ENCODE assay signal across 22 cellular contexts in the genomic region with DNA sequence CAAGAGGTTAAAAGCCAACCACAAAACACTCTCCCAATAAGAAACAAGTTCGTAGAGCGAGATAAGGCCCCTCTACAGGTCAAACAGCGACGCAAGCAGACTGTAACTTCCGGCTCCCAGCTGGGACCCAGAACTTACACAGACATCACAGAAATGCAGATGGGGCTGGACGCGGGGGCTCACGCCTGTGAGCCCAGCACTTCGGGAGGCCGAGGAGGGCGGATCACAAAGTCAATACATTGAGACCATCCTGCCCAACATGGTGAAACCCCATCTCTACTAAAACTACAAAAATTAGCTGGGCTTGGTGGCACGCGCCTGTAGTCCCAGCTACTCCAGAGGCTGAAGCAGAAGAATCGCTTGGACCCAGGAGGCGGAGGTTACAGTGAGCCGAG. TPM values are rescaled to one million over a fixed set of nuclear protein-coding genes. Genes with fewer than 3 reads are reported as not detected.
A peak's percentile ranks its signal among the peaks of the same experiment; 100 is the strongest.
DNase-seq lines count a peak whose midpoint lies in the region; ATAC-seq, FAIRE-seq and TF ChIP-seq lines count a peak whose summit lies in the region.
"Had no signal": no experiment of that assay in that cellular context is flagged by ENCODE, and none has a peak within 500 bp of the region (broad histone marks: within the 10 kb centered on the region; RNA-seq: fewer than 3 reads in every experiment).

No MANE protein-coding gene starts in this region.

- peak; percentile 4; the same call in 1 of the 2 replicates for TF ChIP-seq POLR2A in GM12891 (IDR thresholded peaks at IDR 0.05; ENCODE audit: low read depth, low read length)
- TF ChIP-seq POLR2A in K562 (conservative IDR thresholded peaks at IDR 0.05): no peak

- H3K4me3 ChIP-seq in H7 (ENCODE audit: insufficient read depth, low read depth, low read length) (no peak overlapping the region), K562 (no peak overlapping the region), neural progenitor cell (no peak overlapping the region), OCI-LY7 (ENCODE audit: low read depth, low read length, poor library complexity, severe bottlenecking) (no peak overlapping the region)
- H3K4me3 ChIP-seq: GM23248, HAP-1 had no signal

- TF ChIP-seq CTCF in K562 (IDR thresholded peaks at IDR 0.05 in 2 of 3, conservative IDR thresholded peaks at IDR 0.05 in 1 of 3; ENCODE audit: insufficient read depth in 2 of 3, low read depth in 1 of 3, low read length in 3 of 3): no peak
- no peak for TF ChIP-seq CTCF in neural progenitor cell (IDR thresholded peaks at IDR 0.05)
- TF ChIP-seq CTCF in OCI-LY7 (conservative IDR thresholded peaks at IDR 0.05; ENCODE audit: low read length): no peak

- no peaks in the 10 kb centered on the region for H3K9me1 ChIP-seq in K562 (ENCODE audit: control insufficient read depth, insufficient read depth, low read length)

- peaks cover 49% of the 10 kb centered on the region for H3K36me3 ChIP-seq in H7 (replicated peaks; ENCODE audit: control insufficient read depth, insufficient read depth, low read length)
- H3K36me3 ChIP-seq in K562 (ENCODE audit: control insufficient read depth, insufficient read depth, low read length): peaks cover 78% of the 10 kb centered on the region
- peaks cover 28% of the 10 kb centered on the region for H3K36me3 ChIP-seq in neural progenitor cell
- H3K36me3 ChIP-seq in OCI-LY7 (ENCODE audit: insufficient read depth, low read length): peaks cover 91% of the 10 kb centered on the region

- no peaks in the 10 kb centered on the region for H3K9me3 Mint-ChIP-seq in neural progenitor cell
- no peaks in the 10 kb centered on the region for H3K9me3 Mint-ChIP-seq in activated naive CD8-positive, alpha-beta T cell treated with anti-CD3 and anti-CD28 coated beads, Interleukin-2, amount 50 U/mL, for 24 hours
- H3K9me3 Mint-ChIP-seq: CD4-positive, alpha-beta memory T cell; HFFc6 had no signal

- POLR2A ChIA-PET in K562 (lab: Yijun Ruan, JAX) (interaction anchor here (0.6 to 7.1 kb wide), 4 partner anchors 9 to 51 kb away, joined by 3 to 58 read pairs (median 28); a partner anchor contains a TSS), OCI-LY7 (lab: Charles Lee) (interaction anchor here (0.6 kb wide), 1 partner anchor 10 kb away, joined by 4 read pairs; no protein-coding TSS in a partner anchor)

- H2AFZ ChIP-seq in K562 (ENCODE audit: low read depth, low read length) (no peak overlapping the region), neural progenitor cell (replicated peaks) (no peak overlapping the region), OCI-LY7 (ENCODE audit: low read length) (no peak overlapping the region)
- H2AFZ ChIP-seq: GM23248 had no signal

- H4K20me1 ChIP-seq in K562 (replicated peaks; ENCODE audit: control insufficient read depth, insufficient read depth, low read length): no peaks in the 10 kb centered on the region
- H4K20me1 ChIP-seq in neural progenitor cell (ENCODE audit: low read depth): no peaks in the 10 kb centered on the region
- no peaks in the 10 kb centered on the region for H4K20me1 ChIP-seq in OCI-LY7 (ENCODE audit: insufficient read depth, low read length)

- TF ChIP-seq EP300 in K562 (IDR thresholded peaks at IDR 0.05; ENCODE audit: low read length): no peak

- ATAC-seq in K562 (no peak), HG03520 (IDR thresholded peaks at IDR 0.05; ENCODE audit: unreplicated experiment) (no peak), HG03139 (IDR thresholded peaks at IDR 0.05; ENCODE audit: unreplicated experiment) (no peak)
- ATAC-seq in activated naive CD8-positive, alpha-beta T cell treated with anti-CD3 and anti-CD28 coated beads, Interleukin-2, amount 50 U/mL, for 24 hours: no peak

- no peak for TF ChIP-seq RAD21 in K562 (CRISPR knock-in tag; conservative IDR thresholded peaks at IDR 0.05 in 1 of 2, IDR thresholded peaks at IDR 0.05 in 1 of 2)

- H3K4me1 ChIP-seq in K562 (replicated peaks in 1 of 2; ENCODE audit: control insufficient read depth in 2 of 2, insufficient read depth in 2 of 2, low read length in 2 of 2) (peaks cover 6 to 12% of the 10 kb centered on the region in 2 experiments; a peak in 4 of 5 replicates), neural progenitor cell (no peaks in the 10 kb centered on the region), OCI-LY7 (ENCODE audit: insufficient read depth, low read length, poor library complexity, severe bottlenecking) (no peaks in the 10 kb centered on the region)
- H3K4me1 ChIP-seq: HAP-1 had no signal

- peak overlapping the region; percentile 16 for H3K4me3 Mint-ChIP-seq in neural progenitor cell
- no peak overlapping the region for H3K4me3 Mint-ChIP-seq in activated naive CD8-positive, alpha-beta T cell treated with anti-CD3 and anti-CD28 coated beads, Interleukin-2, amount 50 U/mL, for 24 hours
- H3K4me3 Mint-ChIP-seq: CD4-positive, alpha-beta memory T cell; HFFc6 had no signal

- H3K9ac ChIP-seq in K562 (ENCODE audit: insufficient read depth in 1 of 2, low read depth in 2 of 2, low read length in 2 of 2) (no peak overlapping the region), neural progenitor cell (no peak overlapping the region)
- H3K9ac ChIP-seq: GM23248 had no signal

- H3K79me2 ChIP-seq in K562 (ENCODE audit: control insufficient read depth, insufficient read depth, low read length): peaks cover 10% of the 10 kb centered on the region; the same call in 1 of the 3 replicates
- peaks cover 9% of the 10 kb centered on the region for H3K79me2 ChIP-seq in neural progenitor cell (ENCODE audit: low read depth)
- no peaks in the 10 kb centered on the region for H3K79me2 ChIP-seq in OCI-LY7 (ENCODE audit: insufficient read depth, low read depth, low read length)

- H3K9me3 ChIP-seq in K562 (replicated peaks; ENCODE audit: control insufficient read depth, insufficient read depth, low read depth, low read length) (no peaks in the 10 kb centered on the region), neural progenitor cell (ENCODE audit: low read depth) (no peaks in the 10 kb centered on the region), OCI-LY7 (ENCODE audit: low read length) (no peaks in the 10 kb centered on the region)
- H3K9me3 ChIP-seq: HAP-1 had no signal

- H3K36me3 Mint-ChIP-seq in neural progenitor cell: peaks cover 30% of the 10 kb centered on the region
- H3K36me3 Mint-ChIP-seq in activated naive CD8-positive, alpha-beta T cell treated with anti-CD3 and anti-CD28 coated beads, Interleukin-2, amount 50 U/mL, for 24 hours (ENCODE audit: low read depth): peaks cover 62% of the 10 kb centered on the region

- DNase-seq in GM12891 (ENCODE audit: insufficient read length, low spot score): no peak
- peak; percentile 17 for DNase-seq in H7
- DNase-seq in K562 (ENCODE audit: extremely low read depth in 1 of 4, low spot score in 3 of 4): no peak
- no peak for DNase-seq in neural progenitor cell (ENCODE audit: low spot score)
- no peak for DNase-seq in activated naive CD8-positive, alpha-beta T cell treated with anti-CD3 and anti-CD28 coated beads, Interleukin-2, amount 50 U/mL, for 24 hours
- DNase-seq in OCI-LY7 (ENCODE audit: low spot score): no peak
- DNase-seq: C1 segment of cervical spinal cord; Calu3; CD4-positive, alpha-beta memory T cell; COR-L47; DMS153; DND-41; GM23248; HFFc6 had no signal

- no peaks in the 10 kb centered on the region for H3K27me3 ChIP-seq in H7 (ENCODE audit: control insufficient read depth, insufficient read depth, low read length)
- no peaks in the 10 kb centered on the region for H3K27me3 ChIP-seq in K562 (ENCODE audit: control insufficient read depth in 2 of 2, insufficient read depth in 2 of 2, low read length in 2 of 2)
- H3K27me3 ChIP-seq in neural progenitor cell: no peaks in the 10 kb centered on the region

- 94% methylated on average over 16 of the region's 16 CpGs for WGBS in K562 (ENCODE audit: insufficient coverage, low coverage, missing lambda C conversion rate)

- H3K27ac ChIP-seq in K562 (ENCODE audit: extremely low read depth, low read depth, low read length) (no peak overlapping the region), neural progenitor cell (no peak overlapping the region), OCI-LY7 (ENCODE audit: low read depth, low read length, poor library complexity, severe bottlenecking) (no peak overlapping the region)
- H3K27ac ChIP-seq: GM23248 had no signal

- no peaks in the 10 kb centered on the region for H3K9me2 ChIP-seq in OCI-LY7 (ENCODE audit: insufficient read depth, low read length)

- H3K4me2 ChIP-seq in K562 (ENCODE audit: insufficient read depth, low read length): no peak overlapping the region
- no peak overlapping the region for H3K4me2 ChIP-seq in neural progenitor cell
- no peak overlapping the region for H3K4me2 ChIP-seq in OCI-LY7 (ENCODE audit: low read length)

- no peak overlapping the region for H3K27ac Mint-ChIP-seq in neural progenitor cell
- H3K27ac Mint-ChIP-seq in activated naive CD8-positive, alpha-beta T cell treated with anti-CD3 and anti-CD28 coated beads, Interleukin-2, amount 50 U/mL, for 24 hours: no peak overlapping the region
- H3K27ac Mint-ChIP-seq: HFFc6 had no signal

- CTCF ChIA-PET in K562 (lab: Yijun Ruan, JAX; ENCODE audit: low intra/inter-chr PET ratio) (no interaction called here), OCI-LY7 (lab: Charles Lee; ENCODE audit: unreplicated experiment) (no interaction called here)

- in situ Hi-C loops in K562 (cut with MboI): no loop called here

- intact Hi-C loops in K562 (cut with micrococcal nuclease): no loop called here
- intact Hi-C loops in OCI-LY7 (cut with micrococcal nuclease; ENCODE audit: unreplicated experiment): no loop called here

- H3K4me1 Mint-ChIP-seq in neural progenitor cell: peaks cover 3% of the 10 kb centered on the region
- no peaks in the 10 kb centered on the region for H3K4me1 Mint-ChIP-seq in activated naive CD8-positive, alpha-beta T cell treated with anti-CD3 and anti-CD28 coated beads, Interleukin-2, amount 50 U/mL, for 24 hours

- peaks cover 4% of the 10 kb centered on the region for H3K27me3 Mint-ChIP-seq in neural progenitor cell (ENCODE audit: insufficient read depth, low read depth)
- no peaks in the 10 kb centered on the region for H3K27me3 Mint-ChIP-seq in activated naive CD8-positive, alpha-beta T cell treated with anti-CD3 and anti-CD28 coated beads, Interleukin-2, amount 50 U/mL, for 24 hours
- H3K27me3 Mint-ChIP-seq: CD4-positive, alpha-beta memory T cell had no signal

- BruUV-seq in K562 (replicated peaks; lab: Mats Ljungman, UMichigan) (no TSS peak), OCI-LY7 (replicated peaks; lab: Mats Ljungman, UMichigan) (no TSS peak)

- peaks cover 20% of the 10 kb centered on the region for H3F3A ChIP-seq in neural progenitor cell (ENCODE audit: low read depth)

- FAIRE-seq in GM12891 (lab: Jason Lieb, UNC): no peak
- FAIRE-seq in K562 (lab: Jason Lieb, UNC): no peak
- FAIRE-seq: G401.6, GM19239 had no signal

RNA-seq across cellular contexts. Expression of a gene that starts 11.1 kb away (rescaled TPM):
- 47.3 TPM for polyA plus RNA-seq in GM12891 (2012; ENCODE audit: low read depth, missing spikeins)
- 147 and 200 TPM in 2 replicates for total RNA-seq in H7 (2014; rRNA removed; shearing (Covaris generic))
- 996 and 1,265 TPM in 2 replicates for total RNA-seq in K562 (2011; cell fraction: chromatin; rRNA removed; ENCODE audit: low replicate concordance)
- total RNA-seq in K562 (2011; cell fraction: nucleolus; rRNA removed): 508 and 525 TPM in 2 replicates
- 788 and 831 TPM in 2 replicates for total RNA-seq in K562 (2011; cell fraction: nucleoplasm; rRNA removed)
- 147 and 176 TPM in 2 replicates for total RNA-seq in K562 (2014; rRNA removed)
- 65.1 and 66.7 TPM in 2 replicates for total RNA-seq in K562 (2014; rRNA removed; fragmentation: Illumina TruSeq; extraction: Trizol)
- total RNA-seq in K562 (2015; rRNA removed; fragmentation: Illumina TruSeq; extraction: Trizol): 91.0 and 94.5 TPM in 2 replicates
- 141 and 167 TPM in 2 replicates for total RNA-seq in K562 (2021)
- polyA plus RNA-seq in K562 (2011; rRNA removed): 236 and 265 TPM in 2 replicates
- 71.9 and 133 TPM in 2 replicates for polyA plus RNA-seq in K562 (2011; cell fraction: cytosol; rRNA removed)
- 2,539 and 2,548 TPM in 2 replicates for polyA plus RNA-seq in K562 (2011; cell fraction: nucleus; rRNA removed)
- 104 and 250 TPM in 2 replicates for polyA plus RNA-seq in K562 (2012)
- 81.0 and 89.7 TPM in 2 replicates for polyA plus RNA-seq in K562 (2014; fragmentation: Illumina TruSeq; extraction: Trizol)
- polyA plus RNA-seq in K562 (2014; fragmentation: Nextera tagmentation; extraction: Ambion mirVana): 1 to 10 TPM; 2.8 to 5.6 TPM
- 245 and 287 TPM in 2 replicates for polyA plus RNA-seq in K562 (2014; rRNA removed)
- polyA minus RNA-seq in K562 (2011; rRNA and poly(A)+ RNA removed): 70.2 and 76.2 TPM in 2 replicates
- 31.4 and 45.0 TPM in 2 replicates for polyA minus RNA-seq in K562 (2011; cell fraction: cytosol; rRNA and poly(A)+ RNA removed)
- 260 and 342 TPM in 2 replicates for polyA minus RNA-seq in K562 (2011; cell fraction: nucleus; rRNA and poly(A)+ RNA removed)
- 143 and 198 TPM in 2 replicates for total RNA-seq in neural progenitor cell (ENCODE audit: low replicate concordance)
- total RNA-seq in OCI-LY7 (2014; rRNA removed; shearing (Covaris generic)): 297 and 307 TPM in 2 replicates
- total RNA-seq in OCI-LY7 (2022): 213 and 238 TPM in 2 replicates

RNA-seq across cellular contexts. Expression of a gene that starts 13.1 kb away (rescaled TPM):
- 101 TPM for polyA plus RNA-seq in GM12891 (2012; ENCODE audit: low read depth, missing spikeins)
- total RNA-seq in H7 (2014; rRNA removed; shearing (Covaris generic)): 275 and 320 TPM in 2 replicates
- total RNA-seq in K562 (2011; cell fraction: chromatin; rRNA removed; ENCODE audit: low replicate concordance): 23.0 and 76.1 TPM in 2 replicates
- 97.2 and 110 TPM in 2 replicates for total RNA-seq in K562 (2011; cell fraction: nucleolus; rRNA removed)
- total RNA-seq in K562 (2011; cell fraction: nucleoplasm; rRNA removed): 49.6 and 53.2 TPM in 2 replicates
- total RNA-seq in K562 (2014; rRNA removed): 478 and 554 TPM in 2 replicates
- 19.4 and 34.6 TPM in 2 replicates for total RNA-seq in K562 (2014; rRNA removed; fragmentation: Illumina TruSeq; extraction: Trizol)
- 113 and 115 TPM in 2 replicates for total RNA-seq in K562 (2015; rRNA removed; fragmentation: Illumina TruSeq; extraction: Trizol)
- 346 and 388 TPM in 2 replicates for total RNA-seq in K562 (2021)
- polyA plus RNA-seq in K562 (2011; rRNA removed): 92.0 and 96.0 TPM in 2 replicates
- 83.3 and 266 TPM in 2 replicates for polyA plus RNA-seq in K562 (2011; cell fraction: cytosol; rRNA removed)
- 80.6 and 118 TPM in 2 replicates for polyA plus RNA-seq in K562 (2011; cell fraction: nucleus; rRNA removed)
- 196 and 204 TPM in 2 replicates for polyA plus RNA-seq in K562 (2012)
- 66.4 and 151 TPM in 2 replicates for polyA plus RNA-seq in K562 (2014; fragmentation: Illumina TruSeq; extraction: Trizol)
- polyA plus RNA-seq in K562 (2014; fragmentation: Nextera tagmentation; extraction: Ambion mirVana): 10 to 100 TPM in 1 of 2 experiments, 1 to 10 TPM in 1; 7.8 to 32.9 TPM
- 385 and 391 TPM in 2 replicates for polyA plus RNA-seq in K562 (2014; rRNA removed)
- polyA minus RNA-seq in K562 (2011; rRNA and poly(A)+ RNA removed): 16.0 and 24.9 TPM in 2 replicates
- polyA minus RNA-seq in K562 (2011; cell fraction: cytosol; rRNA and poly(A)+ RNA removed): 55.8 and 62.3 TPM in 2 replicates
- polyA minus RNA-seq in K562 (2011; cell fraction: nucleus; rRNA and poly(A)+ RNA removed): 24.6 and 29.9 TPM in 2 replicates
- 26.4 and 82.2 TPM in 2 replicates for total RNA-seq in neural progenitor cell (ENCODE audit: low replicate concordance)
- total RNA-seq in OCI-LY7 (2014; rRNA removed; shearing (Covaris generic)): 156 and 163 TPM in 2 replicates
- 145 and 172 TPM in 2 replicates for total RNA-seq in OCI-LY7 (2022)

RNA-seq across cellular contexts. Expression of a gene that starts 19.0 kb away (rescaled TPM):
- polyA plus RNA-seq in GM12891 (2012; ENCODE audit: low read depth, missing spikeins): 199 TPM
- total RNA-seq in H7 (2014; rRNA removed; shearing (Covaris generic)): 184 and 267 TPM in 2 replicates
- total RNA-seq in K562 (2011; cell fraction: chromatin; rRNA removed; ENCODE audit: low replicate concordance): 98.1 and 170 TPM in 2 replicates
- total RNA-seq in K562 (2011; cell fraction: nucleolus; rRNA removed): 136 and 139 TPM in 2 replicates
- 122 and 137 TPM in 2 replicates for total RNA-seq in K562 (2011; cell fraction: nucleoplasm; rRNA removed)
- total RNA-seq in K562 (2014; rRNA removed) (352 and 355 TPM in 2 replicates), K562 (2014; rRNA removed; fragmentation: Illumina TruSeq; extraction: Trizol) (208 and 222 TPM in 2 replicates), K562 (2015; rRNA removed; fragmentation: Illumina TruSeq; extraction: Trizol) (205 and 216 TPM in 2 replicates), K562 (2021) (224 and 229 TPM in 2 replicates), neural progenitor cell (ENCODE audit: low replicate concordance) (89.0 and 96.1 TPM in 2 replicates), OCI-LY7 (2022) (116 and 143 TPM in 2 replicates)
- polyA plus RNA-seq in K562 (2011; rRNA removed) (144 and 187 TPM in 2 replicates), K562 (2014; fragmentation: Illumina TruSeq; extraction: Trizol) (180 and 264 TPM in 2 replicates), K562 (2014; fragmentation: Nextera tagmentation; extraction: Ambion mirVana) (100 to 1,000 TPM; 570 to 671 TPM), K562 (2014; rRNA removed) (420 and 491 TPM in 2 replicates)
- polyA plus RNA-seq in K562 (2011; cell fraction: cytosol; rRNA removed): 164 and 188 TPM in 2 replicates
- polyA plus RNA-seq in K562 (2011; cell fraction: nucleus; rRNA removed): 104 and 152 TPM in 2 replicates
- 195 and 375 TPM in 2 replicates for polyA plus RNA-seq in K562 (2012)
- 121 and 163 TPM in 2 replicates for polyA minus RNA-seq in K562 (2011; rRNA and poly(A)+ RNA removed)
- 99.9 and 107 TPM in 2 replicates for polyA minus RNA-seq in K562 (2011; cell fraction: cytosol; rRNA and poly(A)+ RNA removed)
- 44.2 and 57.5 TPM in 2 replicates for polyA minus RNA-seq in K562 (2011; cell fraction: nucleus; rRNA and poly(A)+ RNA removed)
- 165 and 196 TPM in 2 replicates for total RNA-seq in OCI-LY7 (2014; rRNA removed; shearing (Covaris generic))

RNA-seq across cellular contexts. Expression of a gene that starts 29.7 kb away (rescaled TPM):
- 2.3 TPM for polyA plus RNA-seq in GM12891 (2012; ENCODE audit: low read depth, missing spikeins)
- 54.2 and 80.1 TPM in 2 replicates for total RNA-seq in H7 (2014; rRNA removed; shearing (Covaris generic))
- total RNA-seq in K562 (2011; cell fraction: chromatin; rRNA removed; ENCODE audit: low replicate concordance): 12.2 and 30.9 TPM in 2 replicates
- total RNA-seq in K562 (2011; cell fraction: nucleolus; rRNA removed): 39.7 and 42.5 TPM in 2 replicates
- 29.8 and 30.7 TPM in 2 replicates for total RNA-seq in K562 (2011; cell fraction: nucleoplasm; rRNA removed)
- total RNA-seq in K562 (2014; rRNA removed) (7.3 and 12.4 TPM in 2 replicates), K562 (2014; rRNA removed; fragmentation: Illumina TruSeq; extraction: Trizol) (2.1 and 2.7 TPM in 2 replicates), K562 (2015; rRNA removed; fragmentation: Illumina TruSeq; extraction: Trizol) (4.8 and 5.5 TPM in 2 replicates), K562 (2021) (9.1 and 10.8 TPM in 2 replicates), neural progenitor cell (ENCODE audit: low replicate concordance) (6.8 and 24.0 TPM in 2 replicates), OCI-LY7 (2022) (not detected in 2 replicates)
- polyA plus RNA-seq in K562 (2011; rRNA removed) (2.9 and 9.0 TPM in 2 replicates), K562 (2014; fragmentation: Illumina TruSeq; extraction: Trizol) (6.3 and 9.2 TPM in 2 replicates), K562 (2014; fragmentation: Nextera tagmentation; extraction: Ambion mirVana) (under 1 TPM; 0.66 to 0.83 TPM), K562 (2014; rRNA removed) (11.3 and 13.1 TPM in 2 replicates)
- polyA plus RNA-seq in K562 (2011; cell fraction: cytosol; rRNA removed): 4.0 and 38.2 TPM in 2 replicates
- 18.3 and 101 TPM in 2 replicates for polyA plus RNA-seq in K562 (2011; cell fraction: nucleus; rRNA removed)
- 13.9 and 20.4 TPM in 2 replicates for polyA plus RNA-seq in K562 (2012)
- 0.75 and 3.0 TPM in 2 replicates for polyA minus RNA-seq in K562 (2011; rRNA and poly(A)+ RNA removed)
- 2.1 and 10.7 TPM in 2 replicates for polyA minus RNA-seq in K562 (2011; cell fraction: cytosol; rRNA and poly(A)+ RNA removed)
- polyA minus RNA-seq in K562 (2011; cell fraction: nucleus; rRNA and poly(A)+ RNA removed): 1.4 and 8.2 TPM in 2 replicates
- not detected in 2 replicates for total RNA-seq in OCI-LY7 (2014; rRNA removed; shearing (Covaris generic))
- total RNA-seq: Calu3 had no signal

RNA-seq across cellular contexts. Expression of a gene that starts 33.0 kb away (rescaled TPM):
- 0.87 TPM for polyA plus RNA-seq in GM12891 (2012; ENCODE audit: low read depth, missing spikeins)
- 0.67 TPM in 1 of 2 replicates, not detected in the other for total RNA-seq in H7 (2014; rRNA removed; shearing (Covaris generic))
- total RNA-seq in K562 (2011; cell fraction: chromatin; rRNA removed; ENCODE audit: low replicate concordance): not detected in 2 replicates
- total RNA-seq in K562 (2011; cell fraction: nucleolus; rRNA removed): not detected in 2 replicates
- 0.37 TPM in 1 of 2 replicates, not detected in the other for total RNA-seq in K562 (2011; cell fraction: nucleoplasm; rRNA removed)
- total RNA-seq in K562 (2014; rRNA removed) (not detected in 2 replicates), K562 (2014; rRNA removed; fragmentation: Illumina TruSeq; extraction: Trizol) (not detected in 2 replicates), K562 (2015; rRNA removed; fragmentation: Illumina TruSeq; extraction: Trizol) (not detected in 2 replicates), K562 (2021) (not detected in 2 replicates), neural progenitor cell (ENCODE audit: low replicate concordance) (0.15 and 1.7 TPM in 2 replicates), OCI-LY7 (2022) (not detected in 2 replicates)
- polyA plus RNA-seq in K562 (2011; rRNA removed) (not detected in 2 replicates), K562 (2014; fragmentation: Illumina TruSeq; extraction: Trizol) (not detected in 2 replicates), K562 (2014; fragmentation: Nextera tagmentation; extraction: Ambion mirVana) (not detected), K562 (2014; rRNA removed) (not detected in 2 replicates)
- polyA plus RNA-seq in K562 (2011; cell fraction: cytosol; rRNA removed): not detected in 2 replicates
- polyA plus RNA-seq in K562 (2011; cell fraction: nucleus; rRNA removed): not detected in 2 replicates
- polyA plus RNA-seq in K562 (2012): 0.11 TPM in 1 of 2 replicates, not detected in the other
- not detected in 2 replicates for polyA minus RNA-seq in K562 (2011; rRNA and poly(A)+ RNA removed)
- not detected in 2 replicates for polyA minus RNA-seq in K562 (2011; cell fraction: cytosol; rRNA and poly(A)+ RNA removed)
- not detected in 2 replicates for polyA minus RNA-seq in K562 (2011; cell fraction: nucleus; rRNA and poly(A)+ RNA removed)
- total RNA-seq in OCI-LY7 (2014; rRNA removed; shearing (Covaris generic)): not detected in 2 replicates
- total RNA-seq: A172; A673; Calu3; CD4-positive, alpha-beta memory T cell; H4 had no signal
- polyA plus RNA-seq: CD4-positive, alpha-beta memory T cell had no signal
